18 cellular contexts compared by ENCODE assay signal in the genomic region with DNA sequence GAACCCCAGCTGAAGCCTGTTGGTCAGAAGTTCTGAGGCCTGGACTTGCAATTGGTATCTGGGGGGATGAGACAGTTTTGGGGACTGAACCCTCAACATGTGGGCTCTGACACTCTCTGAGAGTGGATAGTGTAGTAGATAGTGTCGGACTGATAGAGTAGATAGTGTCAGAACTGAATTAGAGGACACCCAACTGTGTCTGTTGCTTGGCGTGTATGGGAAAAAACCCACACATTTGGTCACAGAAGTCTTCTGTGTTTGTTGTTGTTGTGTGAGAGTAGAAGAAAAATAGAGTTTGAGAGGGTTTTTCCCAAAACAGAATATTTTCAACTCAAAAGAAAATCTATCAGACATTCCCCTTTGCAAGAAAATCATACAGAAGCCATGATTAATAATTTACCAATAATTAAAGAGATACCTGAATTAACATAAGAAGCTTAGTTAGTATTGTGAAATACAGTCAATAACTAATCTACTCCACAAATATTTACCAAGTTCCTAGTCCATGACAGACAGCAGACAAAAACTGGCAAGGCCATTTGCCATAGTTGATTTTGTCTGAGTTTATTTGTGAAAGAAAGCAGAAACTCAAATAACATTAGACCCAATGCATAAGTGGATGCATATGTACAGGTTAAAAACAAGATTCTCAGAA.
A peak's percentile ranks its signal among the peaks of the same experiment; 100 is the strongest.
DNase-seq lines count a peak whose midpoint lies in the region; ATAC-seq, FAIRE-seq and TF ChIP-seq lines count a peak whose summit lies in the region.
"Had no signal": no experiment of that assay in that cellular context is flagged by ENCODE, and none has a peak within 500 bp of the region (broad histone marks: within the 10 kb centered on the region; RNA-seq: fewer than 3 reads in every experiment).

No MANE protein-coding gene starts in this region.

- H3K4me3 Mint-ChIP-seq in Calu3 (ENCODE audit: low read depth, unreplicated experiment) (peak overlapping the region; percentile 5), endodermal cell (no peak overlapping the region), nephron progenitor cell (no peak overlapping the region)
- H3K4me3 Mint-ChIP-seq: CD8-positive, alpha-beta T cell; H9 had no signal

- H3K36me3 Mint-ChIP-seq in Calu3 (ENCODE audit: insufficient read depth, unreplicated experiment) = no peaks in the 10 kb centered on the region
- H3K36me3 Mint-ChIP-seq in endodermal cell (ENCODE audit: low read depth) = no peaks in the 10 kb centered on the region
- H3K36me3 Mint-ChIP-seq in nephron progenitor cell (ENCODE audit: low read depth) = no peaks in the 10 kb centered on the region
- H3K36me3 Mint-ChIP-seq: CD8-positive, alpha-beta T cell had no signal

- H3K79me2 ChIP-seq in hepatocyte = no peaks in the 10 kb centered on the region

- H3K36me3 ChIP-seq in IMR-90 (ENCODE audit: control insufficient read depth, insufficient read depth, low read length) (no peaks in the 10 kb centered on the region), hepatocyte (replicated peaks; ENCODE audit: insufficient read depth, low read depth) (no peaks in the 10 kb centered on the region), pancreas (no peaks in the 10 kb centered on the region), endodermal cell (ENCODE audit: control insufficient read depth, insufficient read depth, low read length) (no peaks in the 10 kb centered on the region), mesenchymal stem cell (ENCODE audit: control insufficient read depth in 1 of 2, insufficient read depth in 2 of 2, low read depth in 1 of 2, low read length in 2 of 2) (no peaks in the 10 kb centered on the region)
- H3K36me3 ChIP-seq: BE2C had no signal

- H4K5ac ChIP-seq in IMR-90 (ENCODE audit: low read depth, low read length) = no peak overlapping the region

- no peaks in the 10 kb centered on the region for H3K27me3 ChIP-seq in IMR-90 (ENCODE audit: control insufficient read depth, insufficient read depth, low read length)
- no peaks in the 10 kb centered on the region for H3K27me3 ChIP-seq in hepatocyte
- no peaks in the 10 kb centered on the region for H3K27me3 ChIP-seq in pancreas
- no peaks in the 10 kb centered on the region for H3K27me3 ChIP-seq in endodermal cell (ENCODE audit: control insufficient read depth, insufficient read depth, low read length, poor library complexity, severe bottlenecking)
- H3K27me3 ChIP-seq in mesenchymal stem cell (ENCODE audit: control insufficient read depth in 1 of 2, insufficient read depth in 1 of 2, low read length in 2 of 2) = no peaks in the 10 kb centered on the region
- H3K27me3 ChIP-seq: BE2C had no signal

- H3K4me2 ChIP-seq in IMR-90 (ENCODE audit: low read depth, low read length) = no peak overlapping the region
- peak overlapping the region; percentile 21 for H3K4me2 ChIP-seq in hepatocyte
- no peak overlapping the region for H3K4me2 ChIP-seq in mesenchymal stem cell (ENCODE audit: low read length, poor library complexity, severe bottlenecking)
- H3K4me2 ChIP-seq: A549 had no signal

- peaks cover 6% of the 10 kb centered on the region for H3K9me3 ChIP-seq in IMR-90 (ENCODE audit: control insufficient read depth, insufficient read depth, low read length)
- H3K9me3 ChIP-seq in hepatocyte (ENCODE audit: low read depth) = no peaks in the 10 kb centered on the region
- H3K9me3 ChIP-seq in pancreas = no peaks in the 10 kb centered on the region
- no peaks in the 10 kb centered on the region for H3K9me3 ChIP-seq in endodermal cell (ENCODE audit: control insufficient read depth, low read length)
- H3K9me3 ChIP-seq in mesenchymal stem cell (ENCODE audit: control insufficient read depth, low read length) = peaks cover 2% of the 10 kb centered on the region
- H3K9me3 ChIP-seq: A549, BE2C had no signal

- DNase-seq in Calu3 (no peak), IMR-90 (no peak), hepatocyte (ENCODE audit: low spot score) (no peak), pancreas (no peak), endodermal cell (no peak), nephron progenitor cell (no peak), mesenchymal stem cell (no peak), hippocampal formation (lab: John Stamatoyannopoulos, UW) (no peak)
- DNase-seq: BE2C; CD8-positive, alpha-beta T cell; COR-L47; DMS79; GOT3; H9 had no signal

- CTCF ChIA-PET in Calu3 (lab: Charles Lee) (no interaction called here), IMR-90 (lab: Yijun Ruan, JAX) (interaction anchor here (0.6 kb wide), 1 partner anchor 730 kb away, joined by 3 read pairs; no protein-coding TSS in a partner anchor)

- H3K9ac ChIP-seq in IMR-90 (ENCODE audit: low read depth, low read length) (no peak overlapping the region), endodermal cell (ENCODE audit: extremely low read depth, low read length, poor library complexity, severe bottlenecking) (no peak overlapping the region), mesenchymal stem cell (ENCODE audit: low read length) (no peak overlapping the region)

- no peak overlapping the region for H3K4ac ChIP-seq in IMR-90 (ENCODE audit: low read depth, low read length)
- no peak overlapping the region for H3K4ac ChIP-seq in mesenchymal stem cell (ENCODE audit: low read depth in 1 of 2, low read length in 2 of 2)

- no peak overlapping the region for H2AK9ac ChIP-seq in IMR-90 (replicated peaks; ENCODE audit: low read depth, low read length, poor library complexity)

- H2BK120ac ChIP-seq in IMR-90 (ENCODE audit: low read depth, low read length) (no peak overlapping the region), mesenchymal stem cell (ENCODE audit: low read depth, low read length) (no peak overlapping the region)

- H3K9me3 Mint-ChIP-seq in Calu3 (ENCODE audit: low read depth, unreplicated experiment) = no peaks in the 10 kb centered on the region
- H3K9me3 Mint-ChIP-seq in endodermal cell = no peaks in the 10 kb centered on the region
- H3K9me3 Mint-ChIP-seq in nephron progenitor cell = no peaks in the 10 kb centered on the region
- H3K9me3 Mint-ChIP-seq: CD8-positive, alpha-beta T cell; H9 had no signal

- no peak overlapping the region for H3K18ac ChIP-seq in IMR-90 (ENCODE audit: low read depth, low read length)
- no peak overlapping the region for H3K18ac ChIP-seq in mesenchymal stem cell (ENCODE audit: low read depth in 1 of 2, low read length in 2 of 2)

- H3K56ac ChIP-seq in IMR-90 (ENCODE audit: extremely low read depth, insufficient read depth, low read length) = no peak overlapping the region

- no peak overlapping the region for H2AK5ac ChIP-seq in IMR-90 (ENCODE audit: low read depth, low read length)
- H2AK5ac ChIP-seq in mesenchymal stem cell (ENCODE audit: low read length, severe bottlenecking) = no peak overlapping the region

- H2BK5ac ChIP-seq in IMR-90 (ENCODE audit: low read depth, low read length, poor library complexity, severe bottlenecking) (no peak overlapping the region), mesenchymal stem cell (ENCODE audit: low read depth, low read length, poor library complexity, severe bottlenecking) (no peak overlapping the region)

- H2BK12ac ChIP-seq in mesenchymal stem cell (ENCODE audit: low read length in 2 of 2) = no peak overlapping the region

- no peak overlapping the region for H3K27ac ChIP-seq in IMR-90 (ENCODE audit: insufficient read depth, low read length)
- peak overlapping the region; percentile 36 for H3K27ac ChIP-seq in hepatocyte
- H3K27ac ChIP-seq in pancreas = peak overlapping the region in 1 of 4 donors; percentile 42
- no peak overlapping the region for H3K27ac ChIP-seq in endodermal cell (ENCODE audit: low read depth, low read length)
- no peak overlapping the region for H3K27ac ChIP-seq in mesenchymal stem cell (ENCODE audit: low read length, poor library complexity, severe bottlenecking)
- H3K27ac ChIP-seq: A549, C4-2B had no signal

- in situ Hi-C loops in IMR-90 (cut with MboI; ENCODE audit: low sequenced_read_pairs) = no loop called here

- H4K91ac ChIP-seq in IMR-90 (ENCODE audit: insufficient read depth, low read depth, low read length) (no peak overlapping the region), mesenchymal stem cell (ENCODE audit: low read length) (no peak overlapping the region)

- H3K14ac ChIP-seq in IMR-90 (replicated peaks; ENCODE audit: low read depth, low read length) (no peak overlapping the region), mesenchymal stem cell (ENCODE audit: low read length in 2 of 2) (no peak overlapping the region)

- no peaks in the 10 kb centered on the region for H3K9me1 ChIP-seq in IMR-90 (ENCODE audit: insufficient read depth, low read length)

- H2AFZ ChIP-seq in IMR-90 (replicated peaks; ENCODE audit: low read length, poor library complexity) = no peak overlapping the region
- H2AFZ ChIP-seq in hepatocyte = no peak overlapping the region
- H2AFZ ChIP-seq in mesenchymal stem cell (ENCODE audit: low read depth, low read length) = no peak overlapping the region

- no peaks in the 10 kb centered on the region for H3K27me3 Mint-ChIP-seq in Calu3 (ENCODE audit: unreplicated experiment)
- H3K27me3 Mint-ChIP-seq in endodermal cell (ENCODE audit: insufficient read depth) = no peaks in the 10 kb centered on the region
- H3K27me3 Mint-ChIP-seq in nephron progenitor cell (ENCODE audit: low read depth, poor library complexity) = no peaks in the 10 kb centered on the region

- H4K20me1 ChIP-seq in IMR-90 (ENCODE audit: insufficient read depth, low read length) (no peaks in the 10 kb centered on the region), hepatocyte (ENCODE audit: insufficient read depth, poor library complexity, severe bottlenecking) (no peaks in the 10 kb centered on the region)

- no peaks in the 10 kb centered on the region for H3K79me1 ChIP-seq in IMR-90 (ENCODE audit: low read depth in 1 of 2, low read length in 2 of 2)
- no peaks in the 10 kb centered on the region for H3K79me1 ChIP-seq in mesenchymal stem cell (replicated peaks; ENCODE audit: low read length, poor library complexity, severe bottlenecking)

- 0% methylated on average over 1 of the region's 2 CpGs; no CpG with 5 or more reads in 1 of the 2 experiments for WGBS in IMR-90 (ENCODE audit: extremely low coverage in 2 of 2, insufficient read length in 1 of 2), 2 experiments
- 85% methylated on average over 2 of the region's 2 CpGs for WGBS in hepatocyte (ENCODE audit: low lambda C conversion rate, missing lambda C conversion rate)
- 24 to 39% methylated on average over 2 of the region's 2 CpGs for WGBS in pancreas, 2 donors
- WGBS in endodermal cell (ENCODE audit: insufficient coverage in 1 of 2, insufficient read length in 1 of 2), 2 experiments = 84 to 100% methylated on average over 1 to 2 of the region's 2 CpGs
- WGBS in mesenchymal stem cell = 67% methylated on average over 1 of the region's 2 CpGs

- H3K27ac Mint-ChIP-seq in Calu3 (ENCODE audit: unreplicated experiment) (no peak overlapping the region), endodermal cell (no peak overlapping the region), nephron progenitor cell (no peak overlapping the region)
- H3K27ac Mint-ChIP-seq: CD8-positive, alpha-beta T cell; H9 had no signal

- POLR2A ChIA-PET in IMR-90 (lab: Charles Lee; ENCODE audit: unreplicated experiment) = no interaction called here

- H3K9me2 ChIP-seq in hepatocyte (replicated peaks; ENCODE audit: insufficient read depth) = no peaks in the 10 kb centered on the region

- no peak overlapping the region for H3K4me3 ChIP-seq in IMR-90 (ENCODE audit: insufficient read depth, low read depth, low read length)
- H3K4me3 ChIP-seq in hepatocyte = no peak overlapping the region
- H3K4me3 ChIP-seq in pancreas = no peak overlapping the region
- H3K4me3 ChIP-seq in endodermal cell (ENCODE audit: low read length) = no peak overlapping the region
- H3K4me3 ChIP-seq in mesenchymal stem cell (ENCODE audit: insufficient read depth in 1 of 2, low read depth in 1 of 2, low read length in 2 of 2) = no peak overlapping the region
- H3K4me3 ChIP-seq: A549, GM12878 had no signal

- TF ChIP-seq RAD21 in IMR-90 (IDR thresholded peaks at IDR 0.05; ENCODE audit: low read length) = no peak

- no peak for ATAC-seq in IMR-90 (ENCODE audit: low read depth)
- ATAC-seq in pancreas = peak; percentile 72 to 89 (median 76)
- ATAC-seq: A549; CD8-positive, alpha-beta T cell; GM12878 had no signal

- no peak for TF ChIP-seq POLR2A in IMR-90 (IDR thresholded peaks at IDR 0.05; ENCODE audit: low read depth, low read length)

- no peak overlapping the region for H4K8ac ChIP-seq in IMR-90 (ENCODE audit: low read depth in 2 of 2, low read length in 2 of 2)
- H4K8ac ChIP-seq in mesenchymal stem cell (ENCODE audit: low read length) = no peak overlapping the region

- no peak overlapping the region for H2BK20ac ChIP-seq in IMR-90 (ENCODE audit: low read depth, low read length)

- TF ChIP-seq CTCF in Calu3 (IDR thresholded peaks at IDR 0.05; ENCODE audit: unreplicated experiment) (no peak), IMR-90 (conservative IDR thresholded peaks at IDR 0.05; ENCODE audit: low read depth, low read length) (no peak), hepatocyte (IDR thresholded peaks at IDR 0.05; ENCODE audit: poor library complexity) (no peak), pancreas (IDR thresholded peaks at IDR 0.05) (no peak), endodermal cell (conservative IDR thresholded peaks at IDR 0.05) (no peak), nephron progenitor cell (IDR thresholded peaks at IDR 0.05) (no peak)

- no peaks in the 10 kb centered on the region for H3K4me1 ChIP-seq in IMR-90 (ENCODE audit: control insufficient read depth, insufficient read depth, low read length)
- peaks cover 10% of the 10 kb centered on the region for H3K4me1 ChIP-seq in hepatocyte (ENCODE audit: insufficient read depth)
- H3K4me1 ChIP-seq in pancreas = peaks cover 10 to 17% (median 13%) of the 10 kb centered on the region in 3 donors
- H3K4me1 ChIP-seq in endodermal cell (ENCODE audit: control insufficient read depth, insufficient read depth, low read length) = peaks cover 10% of the 10 kb centered on the region
- H3K4me1 ChIP-seq in mesenchymal stem cell (ENCODE audit: control insufficient read depth, insufficient read depth, low read depth, low read length) = no peaks in the 10 kb centered on the region
- H3K4me1 ChIP-seq: A549, BE2C had no signal

- no peak overlapping the region for H3K23ac ChIP-seq in IMR-90 (ENCODE audit: low read depth, low read length)
- H3K23ac ChIP-seq in mesenchymal stem cell (ENCODE audit: low read length in 2 of 2) = no peak overlapping the region

- no peak for FAIRE-seq in pancreas (lab: Jason Lieb, UNC)
- FAIRE-seq: A549, GM12878, GM18507 had no signal

- H3K4me1 Mint-ChIP-seq in Calu3 (ENCODE audit: low read depth, unreplicated experiment) (peaks cover 37% of the 10 kb centered on the region), endodermal cell (peaks cover 14% of the 10 kb centered on the region), nephron progenitor cell (no peaks in the 10 kb centered on the region)
- H3K4me1 Mint-ChIP-seq: H9 had no signal

- intact Hi-C loops in Calu3 (cut with micrococcal nuclease; ENCODE audit: unreplicated experiment) (loop anchor here (5.0 kb wide), 1 partner anchor 119 kb away; no protein-coding TSS in a partner anchor), IMR-90 (cut with micrococcal nuclease) (no loop called here), pancreas (cut with DNase I) (no loop called here)

- BruUV-seq in Calu3 (replicated peaks; lab: Mats Ljungman, UMichigan) = no TSS peak
- no TSS peak for BruUV-seq in IMR-90 (replicated peaks; lab: Mats Ljungman, UMichigan)

- no peak overlapping the region for H2BK15ac ChIP-seq in IMR-90 (ENCODE audit: low read depth, low read length)
- no peak overlapping the region for H2BK15ac ChIP-seq in mesenchymal stem cell (ENCODE audit: low read depth, poor library complexity, severe bottlenecking)

- dilution Hi-C loops in IMR-90 (cut with HindIII; ENCODE audit: low sequenced_read_pairs, unreplicated experiment) = no loop called here
